ENCODE assay signal across 9 cellular contexts in the genomic region with DNA sequence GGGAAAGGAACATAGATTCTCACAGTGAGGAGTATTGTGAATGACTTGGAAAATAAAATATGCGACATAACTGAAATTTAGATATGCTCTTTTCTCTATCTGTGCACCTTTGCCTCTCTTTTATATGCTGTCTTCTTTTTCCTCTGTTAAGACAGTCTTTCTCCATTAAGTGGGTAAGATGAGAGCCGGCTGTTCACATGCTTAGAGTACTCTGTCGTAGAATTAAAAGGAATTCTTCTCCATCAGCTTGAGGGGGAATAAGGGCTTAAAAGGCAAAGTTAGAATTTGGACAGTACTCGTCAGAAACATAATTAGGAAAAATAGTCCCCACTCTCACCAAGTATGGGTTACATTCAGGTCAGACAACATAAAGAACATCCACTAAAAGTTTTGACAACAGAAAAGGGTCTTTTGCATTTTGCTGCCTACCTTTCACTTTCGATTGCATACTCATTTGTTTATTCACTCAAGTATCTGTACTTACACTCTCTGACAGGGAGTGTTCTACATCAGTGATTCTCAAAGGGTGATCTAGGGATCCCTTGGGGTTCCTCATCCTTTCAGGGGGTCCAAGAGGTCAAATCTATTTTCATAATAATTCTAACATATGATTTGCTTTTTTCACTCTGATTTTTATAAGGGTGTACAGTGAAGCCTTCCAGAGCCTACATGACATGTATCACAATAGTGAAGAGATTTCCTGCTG. TPM values are rescaled to one million over a fixed set of nuclear protein-coding genes. Genes with fewer than 3 reads are reported as not detected.
DNase-seq lines count a peak whose midpoint lies in the region; ATAC-seq and TF ChIP-seq lines count a peak whose summit lies in the region.
"Had no signal": no experiment of that assay in that cellular context is flagged by ENCODE, and none has a peak within 500 bp of the region (broad histone marks: within the 10 kb centered on the region; RNA-seq: fewer than 3 reads in every experiment).

No MANE protein-coding gene starts in this region.

- H3K4me3 Mint-ChIP-seq in activated CD8-positive, alpha-beta memory T cell treated with anti-CD3 and anti-CD28 coated beads, Interleukin-2, amount 10 ng/mL, durations not matched to agents 7 days and 5 days = peak overlapping the region; percentile 80
- H3K4me3 Mint-ChIP-seq in T-helper 1 cell treated with Interleukin-12 subunit alpha and Interleukin-12 subunit beta and Interleukin-4 antibody, amounts not matched to agents 30 μg/mL and 1 μg/mL, for 36 hours = peak overlapping the region; percentile 77

- peaks cover 39% of the 10 kb centered on the region for H3K36me3 Mint-ChIP-seq in activated CD8-positive, alpha-beta memory T cell treated with anti-CD3 and anti-CD28 coated beads, Interleukin-2, amount 10 ng/mL, durations not matched to agents 7 days and 5 days
- peaks cover 32% of the 10 kb centered on the region for H3K36me3 Mint-ChIP-seq in T-helper 1 cell treated with Interleukin-12 subunit alpha and Interleukin-12 subunit beta and Interleukin-4 antibody, amounts not matched to agents 30 μg/mL and 1 μg/mL, for 36 hours (ENCODE audit: low read depth)

- H3K27ac ChIP-seq in psoas muscle = no peak overlapping the region

- no peak overlapping the region for H3K4me3 ChIP-seq in psoas muscle

- peaks cover 6% of the 10 kb centered on the region for H3K9me3 Mint-ChIP-seq in activated CD8-positive, alpha-beta memory T cell treated with anti-CD3 and anti-CD28 coated beads, Interleukin-2, amount 10 ng/mL, durations not matched to agents 7 days and 5 days (ENCODE audit: low read depth)
- peaks cover 3% of the 10 kb centered on the region for H3K9me3 Mint-ChIP-seq in T-helper 1 cell treated with Interleukin-12 subunit alpha and Interleukin-12 subunit beta and Interleukin-4 antibody, amounts not matched to agents 30 μg/mL and 1 μg/mL, for 36 hours

- H3K9me3 ChIP-seq in psoas muscle = no peaks in the 10 kb centered on the region

- peaks cover 44% of the 10 kb centered on the region for H3K4me1 Mint-ChIP-seq in activated CD8-positive, alpha-beta memory T cell treated with anti-CD3 and anti-CD28 coated beads, Interleukin-2, amount 10 ng/mL, durations not matched to agents 7 days and 5 days
- peaks cover 49% of the 10 kb centered on the region for H3K4me1 Mint-ChIP-seq in T-helper 1 cell treated with Interleukin-12 subunit alpha and Interleukin-12 subunit beta and Interleukin-4 antibody, amounts not matched to agents 30 μg/mL and 1 μg/mL, for 36 hours (ENCODE audit: low read depth)

- H3K27ac Mint-ChIP-seq in activated CD8-positive, alpha-beta memory T cell treated with anti-CD3 and anti-CD28 coated beads, Interleukin-2, amount 10 ng/mL, durations not matched to agents 7 days and 5 days = peak overlapping the region; percentile 94
- H3K27ac Mint-ChIP-seq in T-helper 1 cell treated with Interleukin-12 subunit alpha and Interleukin-12 subunit beta and Interleukin-4 antibody, amounts not matched to agents 30 μg/mL and 1 μg/mL, for 36 hours = peak overlapping the region; percentile 91

- no peaks in the 10 kb centered on the region for H3K36me3 ChIP-seq in psoas muscle (ENCODE audit: insufficient read depth in 1 of 2, low read depth in 1 of 2)

- no peak for TF ChIP-seq CTCF in psoas muscle (IDR thresholded peaks at IDR 0.05)

- H3K27me3 ChIP-seq in psoas muscle (ENCODE audit: insufficient read depth in 3 of 3, low read length in 2 of 3) = no peaks in the 10 kb centered on the region

- H3K27me3 Mint-ChIP-seq in activated CD8-positive, alpha-beta memory T cell treated with anti-CD3 and anti-CD28 coated beads, Interleukin-2, amount 10 ng/mL, durations not matched to agents 7 days and 5 days = no peaks in the 10 kb centered on the region
- H3K27me3 Mint-ChIP-seq in T-helper 1 cell treated with Interleukin-12 subunit alpha and Interleukin-12 subunit beta and Interleukin-4 antibody, amounts not matched to agents 30 μg/mL and 1 μg/mL, for 36 hours (ENCODE audit: low read depth) = no peaks in the 10 kb centered on the region

- CTCF ChIA-PET in activated CD8-positive, alpha-beta memory T cell treated with anti-CD3 and anti-CD28 coated beads, Interleukin-2, amount 10 ng/mL, durations not matched to agents 7 days and 5 days (lab: Charles Lee) = interaction anchor here (0.8 to 1.8 kb wide), 3 partner anchors 45 to 87 kb away, joined by 3 to 8 read pairs (median 3); no protein-coding TSS in a partner anchor

- DNase-seq in activated CD8-positive, alpha-beta memory T cell treated with anti-CD3 and anti-CD28 coated beads, Interleukin-2, amount 10 ng/mL, durations not matched to agents 7 days and 5 days = no peak
- no peak for DNase-seq in activated CD8-positive, alpha-beta memory T cell treated with anti-CD3 and anti-CD28 coated beads for 24 hours
- DNase-seq in retina (peak; percentile 24), NCI-H748 (lab: John Stamatoyannopoulos, UW; ENCODE audit: unreplicated experiment) (no peak), psoas muscle (no peak), GM03348 (ENCODE audit: low spot score) (no peak)
- DNase-seq: DND-41 had no signal

- 63 to 73% (median 72%) methylated on average over 5 of the region's 5 CpGs for WGBS in psoas muscle, 3 donors

- peak; percentile 79 for ATAC-seq in activated CD8-positive, alpha-beta memory T cell treated with anti-CD3 and anti-CD28 coated beads, Interleukin-2, amount 10 ng/mL, durations not matched to agents 7 days and 5 days
- peak; percentile 96 for ATAC-seq in HG02840 (IDR thresholded peaks at IDR 0.05; ENCODE audit: low FRiP score, unreplicated experiment)
- no peak for ATAC-seq in psoas muscle

- intact Hi-C loops in psoas muscle (cut with DNase I) = no loop called here

- H3K4me1 ChIP-seq in psoas muscle = no peaks in the 10 kb centered on the region

RNA-seq across cellular contexts. Expression of a gene that starts 48.0 kb away (rescaled TPM):
- total RNA-seq in activated CD8-positive, alpha-beta memory T cell treated with anti-CD3 and anti-CD28 coated beads, Interleukin-2, amount 10 ng/mL, durations not matched to agents 7 days and 5 days = 100 to 1,000 TPM; 101 to 152 TPM
- total RNA-seq in psoas muscle = 1 to 10 TPM in 3 of 4 donors, under 1 TPM in 1; 0.87 to 3.1 (median 2.3) TPM
- polyA plus RNA-seq in psoas muscle = under 1 TPM; 0.49 to 0.95 (median 0.87) TPM

Comparison
In these comparisons a context has a peak if more than half of its experiments do, and no peak if none do; other contexts are left out.
1. ATAC-seq: peak in activated CD8-positive, alpha-beta memory T cell treated with anti-CD3 and anti-CD28 coated beads, Interleukin-2, amount 10 ng/mL, durations not matched to agents 7 days and 5 days (single experiment) and HG02840 (single experiment); none in psoas muscle (0 of 4).
2. RNA of a gene that starts 48.0 kb away (total RNA-seq): 101 to 152 TPM in activated CD8-positive, alpha-beta memory T cell treated with anti-CD3 and anti-CD28 coated beads, Interleukin-2, amount 10 ng/mL, durations not matched to agents 7 days and 5 days; 0.87 to 3.1 TPM in psoas muscle; every median in the first group is over 10 times any median in the second.